Comparison of ENCODE assay signal across 9 cellular contexts in genomic region chr5:174608631-174609097, GRCh38.
DNase-seq lines count a peak whose midpoint lies in the region; ATAC-seq and TF ChIP-seq lines count a peak whose summit lies in the region.
"Had no signal": no experiment of that assay in that cellular context is flagged by ENCODE, and none has a peak within 500 bp of the region (broad histone marks: within the 10 kb centered on the region; RNA-seq: fewer than 3 reads in every experiment).

No MANE protein-coding gene starts in this region.

- H3K36me3 Mint-ChIP-seq in activated CD8-positive, alpha-beta memory T cell treated with anti-CD3 and anti-CD28 coated beads, Interleukin-2, amount 10 ng/mL, durations not matched to agents 7 days and 5 days, result no peaks in the 10 kb centered on the region

- TF ChIP-seq CTCF in ascending aorta (IDR thresholded peaks at IDR 0.05) (no peak), lung (IDR thresholded peaks at IDR 0.05; ENCODE audit: control extremely low read depth, extremely low read depth) (no peak)

- H3K27me3 Mint-ChIP-seq in activated CD8-positive, alpha-beta memory T cell treated with anti-CD3 and anti-CD28 coated beads, Interleukin-2, amount 10 ng/mL, durations not matched to agents 7 days and 5 days, result no peaks in the 10 kb centered on the region

- no peaks in the 10 kb centered on the region for H3K4me1 Mint-ChIP-seq in activated CD8-positive, alpha-beta memory T cell treated with anti-CD3 and anti-CD28 coated beads, Interleukin-2, amount 10 ng/mL, durations not matched to agents 7 days and 5 days

- ATAC-seq in Right ventricle myocardium inferior (peak; percentile 52), lung (ENCODE audit: insufficient read depth, low FRiP score) (peak; percentile 56)
- no peak for ATAC-seq in activated CD8-positive, alpha-beta memory T cell treated with anti-CD3 and anti-CD28 coated beads, Interleukin-2, amount 10 ng/mL, durations not matched to agents 7 days and 5 days

- H3K4me3 Mint-ChIP-seq in activated CD8-positive, alpha-beta memory T cell treated with anti-CD3 and anti-CD28 coated beads, Interleukin-2, amount 10 ng/mL, durations not matched to agents 7 days and 5 days, result no peak overlapping the region
- H3K4me3 Mint-ChIP-seq: T-helper 1 cell treated with Interleukin-12 subunit alpha and Interleukin-12 subunit beta and Interleukin-4 antibody, amounts not matched to agents 30 μg/mL and 1 μg/mL, for 36 hours had no signal

- H3K9me3 ChIP-seq in ascending aorta, result peaks cover 0 to 3% of the 10 kb centered on the region in 2 donors
- no peaks in the 10 kb centered on the region for H3K9me3 ChIP-seq in lung (ENCODE audit: control insufficient read depth in 2 of 2, insufficient read depth in 1 of 2, low read length in 1 of 2)

- H3K27me3 ChIP-seq in ascending aorta (no peaks in the 10 kb centered on the region), lung (ENCODE audit: control insufficient read depth, insufficient read depth) (no peaks in the 10 kb centered on the region)

- CTCF ChIA-PET in activated CD8-positive, alpha-beta memory T cell treated with anti-CD3 and anti-CD28 coated beads, Interleukin-2, amount 10 ng/mL, durations not matched to agents 7 days and 5 days (lab: Charles Lee), result no interaction called here

- H3K27ac ChIP-seq in ascending aorta (no peak overlapping the region), lung (ENCODE audit: low read depth in 1 of 2, low read length in 1 of 2) (no peak overlapping the region)

- DNase-seq in Right ventricle myocardium inferior (ENCODE audit: missing footprints) (peak; percentile 62), cardiac septum (ENCODE audit: low spot score) (no peak), ascending aorta (ENCODE audit: low spot score in 2 of 2) (peak; percentile 31 to 75), lung (ENCODE audit: low spot score) (peak; percentile 68), AML-193 (lab: John Stamatoyannopoulos, UW) (no peak)
- no peak for DNase-seq in activated CD8-positive, alpha-beta memory T cell treated with anti-CD3 and anti-CD28 coated beads, Interleukin-2, amount 50 U/mL, for 4 hours
- no peak for DNase-seq in stimulated activated naive CD4-positive, alpha-beta T cell (lab: John Stamatoyannopoulos, UW)
- no peak for DNase-seq in activated CD8-positive, alpha-beta memory T cell treated with anti-CD3 and anti-CD28 coated beads, Interleukin-2, amount 10 ng/mL, durations not matched to agents 7 days and 5 days

- H3K9me3 Mint-ChIP-seq in activated CD8-positive, alpha-beta memory T cell treated with anti-CD3 and anti-CD28 coated beads, Interleukin-2, amount 10 ng/mL, durations not matched to agents 7 days and 5 days (ENCODE audit: low read depth), result peaks cover 2% of the 10 kb centered on the region

- H3K4me3 ChIP-seq in ascending aorta (peak overlapping the region; percentile 1 to 21), lung (no peak overlapping the region)

- intact Hi-C loops in Right ventricle myocardium inferior (cut with DNase I) (no loop called here), cardiac septum (cut with DNase I) (no loop called here), ascending aorta (cut with DNase I) (no loop called here)

- 10 to 16% methylated on average over 14 of the region's 14 CpGs for WGBS in lung, 2 donors

- H3K36me3 ChIP-seq in ascending aorta (no peaks in the 10 kb centered on the region), lung (ENCODE audit: control insufficient read depth in 2 of 2, insufficient read depth in 2 of 2, low read length in 2 of 2) (no peaks in the 10 kb centered on the region)

- no peak overlapping the region for H3K27ac Mint-ChIP-seq in activated CD8-positive, alpha-beta memory T cell treated with anti-CD3 and anti-CD28 coated beads, Interleukin-2, amount 10 ng/mL, durations not matched to agents 7 days and 5 days
- H3K27ac Mint-ChIP-seq: T-helper 1 cell treated with Interleukin-12 subunit alpha and Interleukin-12 subunit beta and Interleukin-4 antibody, amounts not matched to agents 30 μg/mL and 1 μg/mL, for 36 hours had no signal

- H3K4me1 ChIP-seq in ascending aorta (peaks cover 0 to 4% of the 10 kb centered on the region in 2 donors), lung (ENCODE audit: control insufficient read depth in 2 of 2, insufficient read depth in 2 of 2, low read length in 2 of 2) (peaks cover 0 to 6% of the 10 kb centered on the region in 2 donors)

Comparison
In these comparisons a context has a peak if more than half of its experiments do, and no peak if none do; other contexts are left out.
1. DNase-seq: peak in Right ventricle myocardium inferior (single experiment), ascending aorta (2 of 2) and lung (single experiment); none in cardiac septum (single experiment), activated CD8-positive, alpha-beta memory T cell treated with anti-CD3 and anti-CD28 coated beads, Interleukin-2, amount 50 U/mL, for 4 hours (single experiment), AML-193 (0 of 2), stimulated activated naive CD4-positive, alpha-beta T cell (0 of 6) and activated CD8-positive, alpha-beta memory T cell treated with anti-CD3 and anti-CD28 coated beads, Interleukin-2, amount 10 ng/mL, durations not matched to agents 7 days and 5 days (single experiment).